Comparison of ENCODE assay signal across 8 cellular contexts in the genomic region with DNA sequence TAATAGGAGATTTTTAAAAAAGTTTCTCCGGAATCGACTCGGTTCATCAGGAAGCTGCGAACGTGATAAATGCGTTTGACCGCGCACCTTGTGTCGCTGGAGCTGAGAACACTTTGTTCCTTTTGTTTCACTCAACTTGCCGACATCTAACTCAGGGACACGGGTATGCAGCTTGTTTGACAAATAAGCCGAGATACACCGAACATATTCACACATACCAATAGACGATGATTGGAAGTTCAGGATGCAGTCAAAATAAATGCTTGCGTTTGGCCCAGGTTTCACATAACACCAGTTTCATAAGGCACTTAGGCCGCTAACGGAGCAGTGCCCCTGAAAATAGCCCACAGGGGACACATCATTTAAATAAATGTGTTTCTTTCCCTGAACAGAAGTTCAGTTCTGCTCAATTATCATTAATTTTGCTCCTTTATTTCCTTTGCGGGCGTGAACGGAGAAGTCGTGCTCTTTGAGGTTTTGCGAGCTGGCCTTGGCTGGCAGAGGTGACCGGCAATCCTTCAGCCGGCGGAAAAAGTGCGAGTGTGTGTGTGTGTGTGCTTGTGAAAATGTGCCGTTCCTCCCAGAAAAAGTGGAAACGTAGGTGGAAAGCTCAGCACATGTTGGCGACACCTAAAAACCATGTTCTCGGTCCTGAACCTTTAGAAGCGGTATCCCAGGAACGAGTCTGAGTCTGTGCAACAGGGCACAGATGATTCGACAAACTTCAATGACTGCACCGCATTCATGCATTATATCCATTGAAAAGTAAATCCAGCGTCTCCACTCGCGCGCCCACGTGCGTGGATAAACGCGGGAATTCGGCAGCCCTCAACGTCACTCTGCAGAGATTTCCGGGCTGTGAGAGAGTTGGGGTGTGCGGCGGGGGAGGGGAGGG. TPM values are rescaled to one million over a fixed set of nuclear protein-coding genes. Genes with fewer than 3 reads are reported as not detected.
DNase-seq lines count a peak whose midpoint lies in the region; ATAC-seq and TF ChIP-seq lines count a peak whose summit lies in the region.

No MANE protein-coding gene starts in this region.

- H3K27me3 ChIP-seq in esophagus squamous epithelium (peaks cover 15 to 78% (median 24%) of the 10 kb centered on the region in 4 donors), rectal smooth muscle tissue (ENCODE audit: control insufficient read depth, insufficient read depth, low read length) (peaks cover 13% of the 10 kb centered on the region)

- H3K4me1 ChIP-seq in esophagus squamous epithelium, result peaks cover 18 to 30% (median 24%) of the 10 kb centered on the region in 3 donors
- no peaks in the 10 kb centered on the region for H3K4me1 ChIP-seq in rectal smooth muscle tissue (ENCODE audit: control insufficient read depth, insufficient read depth, low read length)

- H3K36me3 ChIP-seq in esophagus squamous epithelium (no peaks in the 10 kb centered on the region), rectal smooth muscle tissue (ENCODE audit: control insufficient read depth, insufficient read depth, low read length) (no peaks in the 10 kb centered on the region)

- peak overlapping the region; percentile 72 for H3K4me3 ChIP-seq in GM12865 (ENCODE audit: low read depth, low read length)
- peak overlapping the region; percentile 33 for H3K4me3 ChIP-seq in Jurkat, Clone E6-1 (ENCODE audit: low read length)
- peak overlapping the region; percentile 24 to 71 (median 45) for H3K4me3 ChIP-seq in esophagus squamous epithelium
- peak overlapping the region; percentile 64 for H3K4me3 ChIP-seq in rectal smooth muscle tissue (ENCODE audit: low read length)

- intact Hi-C loops in esophagus squamous epithelium (cut with DNase I), result no loop called here

- no peak overlapping the region for H3K9ac ChIP-seq in rectal smooth muscle tissue (ENCODE audit: low read length)

- ATAC-seq in GM18870 (IDR thresholded peaks at IDR 0.05; ENCODE audit: unreplicated experiment) (no peak), HG03039 (IDR thresholded peaks at IDR 0.05; ENCODE audit: unreplicated experiment) (no peak)

- H3K27ac ChIP-seq in esophagus squamous epithelium, result no peak overlapping the region
- no peak overlapping the region for H3K27ac ChIP-seq in rectal smooth muscle tissue (ENCODE audit: low read depth, low read length)

- no peak for TF ChIP-seq POLR2A in esophagus squamous epithelium (IDR thresholded peaks at IDR 0.05)

- DNase-seq in GM12865 (ENCODE audit: low read depth) (peak; percentile 63), esophagus squamous epithelium (lab: John Stamatoyannopoulos, UW) (no peak), iPS-NIHi7 (ENCODE audit: extremely low spot score) (no peak), NCI-H748 treated with DMSO at 0.1 percent for 48 hours (lab: John Stamatoyannopoulos, UW) (no peak)
- DNase-seq in Jurkat, Clone E6-1 (ENCODE audit: low read depth, low spot score), result no peak

- WGBS in esophagus squamous epithelium, 2 donors, result 37 to 41% methylated on average over 32 to 43 of the region's 47 CpGs

- TF ChIP-seq CTCF in GM12865 (IDR thresholded peaks at IDR 0.05; ENCODE audit: insufficient read depth, low read depth, low read length, missing control alignments) (no peak), esophagus squamous epithelium (IDR thresholded peaks at IDR 0.05) (no peak)

- H3K9me3 ChIP-seq in esophagus squamous epithelium, result no peaks in the 10 kb centered on the region

RNA-seq across cellular contexts. Expression of gene SHISA3, which starts 0.7 kb away (rescaled TPM):
- polyA plus RNA-seq in Jurkat, Clone E6-1 (2012; ENCODE audit: insufficient read depth, insufficient read length), result 1.6 TPM
- 1 to 10 TPM in 1 of 4 donors, under 1 TPM in 2, not detected in 1; 0.18 to 1.5 (median 0.64) TPM for total RNA-seq in esophagus squamous epithelium
